Comparison of ENCODE assay signal across 9 cellular contexts in genomic region chrX:43436497-43436896, GRCh38.
"Had no signal": no experiment of that assay in that cellular context is flagged by ENCODE, and none has a peak within 500 bp of the region (broad histone marks: within the 10 kb centered on the region; RNA-seq: fewer than 3 reads in every experiment).

No MANE protein-coding gene starts in this region.

- H3K4me3 Mint-ChIP-seq: GM23338, H9 had no signal

- DNase-seq: H9, HCEC 1CT, IMR-90, KBM-7 had no signal

- H2AFZ ChIP-seq: GM23338 had no signal

- H3K4me2 ChIP-seq: GM23338, KMS-11 had no signal

- FAIRE-seq: H1, H54, HTR-8/SVneo had no signal

- H3K27ac Mint-ChIP-seq: GM23338, H9 had no signal

- H3K9ac ChIP-seq: KMS-11 had no signal

- H3K4me1 Mint-ChIP-seq: GM23338, H9 had no signal

- H3K27ac ChIP-seq: KMS-11 had no signal

- H3K4me3 ChIP-seq: GM23338 had no signal
